ENCODE assay signal across 14 cellular contexts in the genomic region with DNA sequence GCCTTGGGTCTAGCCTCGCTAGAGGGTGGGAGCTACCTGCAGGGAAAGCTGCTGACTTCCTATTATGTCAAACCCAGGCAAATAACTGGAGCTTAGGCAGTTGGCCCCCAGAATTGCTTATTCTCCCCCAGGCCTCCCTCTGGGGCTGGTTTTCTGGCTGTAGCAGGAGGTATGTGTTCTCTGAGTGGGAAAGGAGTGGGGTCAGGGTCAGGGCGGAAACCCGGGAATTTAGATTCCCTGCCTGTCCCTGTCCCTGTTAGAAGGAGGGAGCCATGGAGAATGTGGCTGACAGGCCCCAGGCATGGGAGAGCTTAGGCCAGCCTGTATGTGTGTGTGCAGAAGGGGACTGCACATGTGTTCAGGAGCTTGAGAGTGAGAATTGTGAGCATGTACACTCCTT. TPM values are rescaled to one million over a fixed set of nuclear protein-coding genes. Genes with fewer than 3 reads are reported as not detected.
DNase-seq lines count a peak whose midpoint lies in the region; ATAC-seq, FAIRE-seq and TF ChIP-seq lines count a peak whose summit lies in the region.
"Had no signal": no experiment of that assay in that cellular context is flagged by ENCODE, and none has a peak within 500 bp of the region (broad histone marks: within the 10 kb centered on the region; RNA-seq: fewer than 3 reads in every experiment).

No MANE protein-coding gene starts in this region.

- H3K9me3 ChIP-seq in CD4-positive, alpha-beta T cell (ENCODE audit: control insufficient read depth, low read length), result no peaks in the 10 kb centered on the region
- no peaks in the 10 kb centered on the region for H3K9me3 ChIP-seq in astrocyte (ENCODE audit: insufficient read depth, low read depth, low read length)
- H3K9me3 ChIP-seq: breast epithelium had no signal

- H3K4me2 ChIP-seq in astrocyte (ENCODE audit: low read length), result no peak overlapping the region

- H3K4me1 Mint-ChIP-seq in CD4-positive, alpha-beta T cell (ENCODE audit: low read depth), result peaks cover 41% of the 10 kb centered on the region
- peaks cover 51% of the 10 kb centered on the region for H3K4me1 Mint-ChIP-seq in HFFc6 (ENCODE audit: low read depth)
- peaks cover 38% of the 10 kb centered on the region for H3K4me1 Mint-ChIP-seq in astrocyte (ENCODE audit: low read depth, unreplicated experiment)
- peaks cover 45% of the 10 kb centered on the region for H3K4me1 Mint-ChIP-seq in neural crest cell

- no peaks in the 10 kb centered on the region for H3K27me3 Mint-ChIP-seq in CD4-positive, alpha-beta T cell
- peaks cover 5% of the 10 kb centered on the region for H3K27me3 Mint-ChIP-seq in HFFc6 (ENCODE audit: insufficient read depth)
- no peaks in the 10 kb centered on the region for H3K27me3 Mint-ChIP-seq in astrocyte (ENCODE audit: low read depth, unreplicated experiment)
- H3K27me3 Mint-ChIP-seq in neural crest cell (ENCODE audit: low read depth), result peaks cover 8% of the 10 kb centered on the region
- H3K27me3 Mint-ChIP-seq: naive thymus-derived CD8-positive, alpha-beta T cell had no signal

- FAIRE-seq in astrocyte (lab: Jason Lieb, UNC), result no peak

- no peaks in the 10 kb centered on the region for H3K36me3 ChIP-seq in astrocyte (ENCODE audit: insufficient read depth, low read length)
- H3K36me3 ChIP-seq: breast epithelium had no signal

- H3K9me3 Mint-ChIP-seq in CD4-positive, alpha-beta T cell, result no peaks in the 10 kb centered on the region
- no peaks in the 10 kb centered on the region for H3K9me3 Mint-ChIP-seq in HFFc6
- no peaks in the 10 kb centered on the region for H3K9me3 Mint-ChIP-seq in astrocyte (ENCODE audit: unreplicated experiment)
- no peaks in the 10 kb centered on the region for H3K9me3 Mint-ChIP-seq in neural crest cell
- H3K9me3 Mint-ChIP-seq: naive thymus-derived CD8-positive, alpha-beta T cell had no signal

- DNase-seq in CD4-positive, alpha-beta T cell, result peak in 1 of 10 experiments; percentile 28
- DNase-seq in HFFc6 (no peak), astrocyte (ENCODE audit: low read depth) (no peak), neural crest cell (ENCODE audit: low read depth, low spot score) (no peak)
- no peak for DNase-seq in effector CD4-positive, alpha-beta T cell
- DNase-seq: AML-193, DMS 273 treated with DMSO at 0.1 percent for 48 hours, foreskin fibroblast, left ventricle myocardium superior, NCI-H774 had no signal

- peaks cover 2% of the 10 kb centered on the region for H3K79me2 ChIP-seq in astrocyte (ENCODE audit: insufficient read depth, low read length)

- no peak overlapping the region for H3K9ac ChIP-seq in astrocyte (ENCODE audit: low read length)

- intact Hi-C loops in CD4-positive, alpha-beta T cell (cut with DNase I, micrococcal nuclease), result loop anchor here (5.0 to 10.0 kb wide), 3 partner anchors 57 to 210 kb away; no protein-coding TSS in a partner anchor

- H2AFZ ChIP-seq in astrocyte (ENCODE audit: low read depth, low read length), result no peak overlapping the region

- H3K4me3 Mint-ChIP-seq in CD4-positive, alpha-beta T cell, result no peak overlapping the region
- H3K4me3 Mint-ChIP-seq in HFFc6 (no peak overlapping the region; the same call in 1 of the 2 replicates), astrocyte (ENCODE audit: unreplicated experiment) (no peak overlapping the region), neural crest cell (peak overlapping the region; percentile 19)

- H3K27ac Mint-ChIP-seq in CD4-positive, alpha-beta T cell, result peak overlapping the region; percentile 22
- H3K27ac Mint-ChIP-seq in HFFc6, result peak overlapping the region; percentile 97
- H3K27ac Mint-ChIP-seq in astrocyte (ENCODE audit: unreplicated experiment), result peak overlapping the region; percentile 64
- H3K27ac Mint-ChIP-seq in neural crest cell (ENCODE audit: unreplicated experiment), result no peak overlapping the region

- peaks cover 9% of the 10 kb centered on the region for H3K36me3 Mint-ChIP-seq in CD4-positive, alpha-beta T cell (ENCODE audit: low read depth)
- H3K36me3 Mint-ChIP-seq in HFFc6 (ENCODE audit: low read depth), result no peaks in the 10 kb centered on the region; the same call in 1 of the 2 replicates
- peaks cover 3% of the 10 kb centered on the region for H3K36me3 Mint-ChIP-seq in astrocyte (ENCODE audit: low read depth, unreplicated experiment)
- no peaks in the 10 kb centered on the region for H3K36me3 Mint-ChIP-seq in neural crest cell (ENCODE audit: low read depth)

- no peaks in the 10 kb centered on the region for H3K27me3 ChIP-seq in CD4-positive, alpha-beta T cell (ENCODE audit: control insufficient read depth, insufficient read depth, low read length)
- H3K27me3 ChIP-seq in astrocyte (ENCODE audit: insufficient read depth, low read length), result no peaks in the 10 kb centered on the region
- H3K27me3 ChIP-seq: breast epithelium had no signal

- POLR2A ChIA-PET in CD4-positive, alpha-beta T cell (lab: Charles Lee), result interaction anchor here (1.2 to 2.9 kb wide), 6 partner anchors 14 to 141 kb away, joined by 3 to 15 read pairs (median 4); partner anchors contain the start of genes CXXC5 and UBE2D2

- no peak overlapping the region for H3K4me3 ChIP-seq in astrocyte (ENCODE audit: insufficient read depth, low read depth, low read length)
- H3K4me3 ChIP-seq: breast epithelium had no signal

- peaks cover 6% of the 10 kb centered on the region for H4K20me1 ChIP-seq in astrocyte (ENCODE audit: insufficient read depth, low read length)

- H3K27ac ChIP-seq in CD4-positive, alpha-beta T cell (ENCODE audit: low read depth, low read length), result no peak overlapping the region
- H3K27ac ChIP-seq in astrocyte (ENCODE audit: low read depth, low read length), result no peak overlapping the region

- no peak for TF ChIP-seq CTCF in CD4-positive, alpha-beta T cell (IDR thresholded peaks at IDR 0.05)
- TF ChIP-seq CTCF in HFFc6 (IDR thresholded peaks at IDR 0.05) (no peak), astrocyte (IDR thresholded peaks at IDR 0.05; ENCODE audit: insufficient read depth, low read depth, low read length) (no peak), neural crest cell (conservative IDR thresholded peaks at IDR 0.05) (no peak)

- CTCF ChIA-PET in CD4-positive, alpha-beta T cell (lab: Charles Lee), result interaction anchor here (0.6 to 11.4 kb wide), 5 partner anchors 20 to 512 kb away, joined by 3 to 172 read pairs (median 3); no protein-coding TSS in a partner anchor

- peaks cover 39% of the 10 kb centered on the region for H3K4me1 ChIP-seq in astrocyte (ENCODE audit: insufficient read depth, low read length)

- no peak for ATAC-seq in CD4-positive, alpha-beta T cell (ENCODE audit: poor library complexity)
- ATAC-seq in GM19351 (IDR thresholded peaks at IDR 0.05; ENCODE audit: unreplicated experiment) (no peak), GM21723 (IDR thresholded peaks at IDR 0.05; ENCODE audit: unreplicated experiment) (no peak)
- ATAC-seq: left ventricle myocardium superior; naive thymus-derived CD8-positive, alpha-beta T cell had no signal

RNA-seq across cellular contexts. Expression of gene CXXC5, which starts 13.6 kb away (rescaled TPM):
- total RNA-seq in CD4-positive, alpha-beta T cell, result 1 to 10 TPM; 1.9 to 2.7 TPM
- total RNA-seq in HFFc6 (2021; fragmentation: NEBNext Ultra II Directional; extraction: Animal tissue kit (Norgen Biotek cat#: 25700)), result 10 to 100 TPM; 46.4 to 58.5 (median 49.2) TPM
- total RNA-seq in astrocyte, result 151 and 185 TPM in 2 replicates
- total RNA-seq in neural crest cell, result 29.2 and 30.4 TPM in 2 replicates
